In genomic region chr15:65638681-65639089, GRCh38 we compare ENCODE assay signal across 1 cellular context.
A peak's percentile ranks its signal among the peaks of the same experiment; 100 is the strongest.
TF ChIP-seq lines count a peak whose summit lies in the region.

No MANE protein-coding gene starts in this region.

TF ChIP-seq in K562, 482 proteins besides CTCF, POLR2A, EP300 and RAD21 (continued from another document):
- TF ChIP-seq JUND (IDR thresholded peaks at IDR 0.05; ENCODE audit: borderline replicate concordance, low read depth, low read length) (0 out of 2 replicates have a peak, but pooled peaks have one; percentile 17), JUND (tag; IDR thresholded peaks at IDR 0.05; ENCODE audit: borderline replicate concordance, low read depth, low read length) (no peak; the same call in 2 of the 3 replicates), CTBP1 (IDR thresholded peaks at IDR 0.05; ENCODE audit: borderline replicate concordance) (peak; percentile 46; the same call in 1 of the 2 replicates), USF2 (CRISPR knock-in tag; IDR thresholded peaks at IDR 0.05) (no peak), ZNF436 (CRISPR knock-in tag; IDR thresholded peaks at IDR 0.05) (no peak), ZNF740 (CRISPR knock-in tag; IDR thresholded peaks at IDR 0.05) (0 out of 2 replicates have a peak, but pooled peaks have one; percentile 28), ZNF740 (tag; IDR thresholded peaks at IDR 0.05) (no peak), ZC3H11A (IDR thresholded peaks at IDR 0.05; ENCODE audit: low read depth, low read length) (no peak), RBM15 (IDR thresholded peaks at IDR 0.05; ENCODE audit: insufficient read depth, low read length) (no peak), RHOXF2B (CRISPR knock-in tag; conservative IDR thresholded peaks at IDR 0.05) (no peak), ARID2 (IDR thresholded peaks at IDR 0.05) (peak; percentile 79; the same call in 1 of the 2 replicates), FIP1L1 (IDR thresholded peaks at IDR 0.05; ENCODE audit: low read depth, low read length, poor library complexity, severe bottlenecking) (no peak), RB1 (IDR thresholded peaks at IDR 0.05; ENCODE audit: low read depth) (peak; percentile 44; the same call in 1 of the 2 replicates), ATF3 (IDR thresholded peaks at IDR 0.05) (no peak), ATF3 (CRISPR knock-in tag; conservative IDR thresholded peaks at IDR 0.05) (no peak), CXXC5 (CRISPR knock-in tag; IDR thresholded peaks at IDR 0.05) (0 out of 2 replicates have a peak, but pooled peaks have one; percentile 18), VEZF1 (CRISPR knock-in tag; IDR thresholded peaks at IDR 0.05) (peak; percentile 88), CC2D1A (IDR thresholded peaks at IDR 0.05) (peak; percentile 75), EHMT2 (IDR thresholded peaks at IDR 0.05) (0 out of 2 replicates have a peak, but pooled peaks have one; percentile 34), PRMT5 (CRISPR knock-in tag; IDR thresholded peaks at IDR 0.05) (no peak), RCOR1 (IDR thresholded peaks at IDR 0.05; ENCODE audit: borderline replicate concordance in 1 of 2, low read depth in 2 of 2, low read length in 2 of 2) (peak in 1 of 2 experiments; percentile 76; a peak in 1 of 4 replicates), POLR3A (IDR thresholded peaks at IDR 0.05; ENCODE audit: borderline replicate concordance, extremely low read depth, insufficient read depth, insufficient read length) (no peak)
- TF ChIP-seq, protein P1, sequence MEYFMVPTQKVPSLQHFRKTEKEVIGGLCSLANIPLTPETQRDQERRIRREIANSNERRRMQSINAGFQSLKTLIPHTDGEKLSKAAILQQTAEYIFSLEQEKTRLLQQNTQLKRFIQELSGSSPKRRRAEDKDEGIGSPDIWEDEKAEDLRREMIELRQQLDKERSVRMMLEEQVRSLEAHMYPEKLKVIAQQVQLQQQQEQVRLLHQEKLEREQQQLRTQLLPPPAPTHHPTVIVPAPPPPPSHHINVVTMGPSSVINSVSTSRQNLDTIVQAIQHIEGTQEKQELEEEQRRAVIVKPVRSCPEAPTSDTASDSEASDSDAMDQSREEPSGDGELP (CRISPR knock-in tag; IDR thresholded peaks at IDR 0.05; ENCODE audit: borderline replicate concordance): no peak
- TF ChIP-seq, protein P2, sequence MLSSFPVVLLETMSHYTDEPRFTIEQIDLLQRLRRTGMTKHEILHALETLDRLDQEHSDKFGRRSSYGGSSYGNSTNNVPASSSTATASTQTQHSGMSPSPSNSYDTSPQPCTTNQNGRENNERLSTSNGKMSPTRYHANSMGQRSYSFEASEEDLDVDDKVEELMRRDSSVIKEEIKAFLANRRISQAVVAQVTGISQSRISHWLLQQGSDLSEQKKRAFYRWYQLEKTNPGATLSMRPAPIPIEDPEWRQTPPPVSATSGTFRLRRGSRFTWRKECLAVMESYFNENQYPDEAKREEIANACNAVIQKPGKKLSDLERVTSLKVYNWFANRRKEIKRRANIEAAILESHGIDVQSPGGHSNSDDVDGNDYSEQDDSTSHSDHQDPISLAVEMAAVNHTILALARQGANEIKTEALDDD (IDR thresholded peaks at IDR 0.05): no peak
- TF ChIP-seq, protein P3, sequence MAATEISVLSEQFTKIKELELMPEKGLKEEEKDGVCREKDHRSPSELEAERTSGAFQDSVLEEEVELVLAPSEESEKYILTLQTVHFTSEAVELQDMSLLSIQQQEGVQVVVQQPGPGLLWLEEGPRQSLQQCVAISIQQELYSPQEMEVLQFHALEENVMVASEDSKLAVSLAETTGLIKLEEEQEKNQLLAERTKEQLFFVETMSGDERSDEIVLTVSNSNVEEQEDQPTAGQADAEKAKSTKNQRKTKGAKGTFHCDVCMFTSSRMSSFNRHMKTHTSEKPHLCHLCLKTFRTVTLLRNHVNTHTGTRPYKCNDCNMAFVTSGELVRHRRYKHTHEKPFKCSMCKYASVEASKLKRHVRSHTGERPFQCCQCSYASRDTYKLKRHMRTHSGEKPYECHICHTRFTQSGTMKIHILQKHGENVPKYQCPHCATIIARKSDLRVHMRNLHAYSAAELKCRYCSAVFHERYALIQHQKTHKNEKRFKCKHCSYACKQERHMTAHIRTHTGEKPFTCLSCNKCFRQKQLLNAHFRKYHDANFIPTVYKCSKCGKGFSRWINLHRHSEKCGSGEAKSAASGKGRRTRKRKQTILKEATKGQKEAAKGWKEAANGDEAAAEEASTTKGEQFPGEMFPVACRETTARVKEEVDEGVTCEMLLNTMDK (IDR thresholded peaks at IDR 0.05; ENCODE audit: borderline replicate concordance, insufficient read depth, low read depth, low read length, poor library complexity, severe bottlenecking): peak; percentile 24
- TF ChIP-seq, protein P4, sequence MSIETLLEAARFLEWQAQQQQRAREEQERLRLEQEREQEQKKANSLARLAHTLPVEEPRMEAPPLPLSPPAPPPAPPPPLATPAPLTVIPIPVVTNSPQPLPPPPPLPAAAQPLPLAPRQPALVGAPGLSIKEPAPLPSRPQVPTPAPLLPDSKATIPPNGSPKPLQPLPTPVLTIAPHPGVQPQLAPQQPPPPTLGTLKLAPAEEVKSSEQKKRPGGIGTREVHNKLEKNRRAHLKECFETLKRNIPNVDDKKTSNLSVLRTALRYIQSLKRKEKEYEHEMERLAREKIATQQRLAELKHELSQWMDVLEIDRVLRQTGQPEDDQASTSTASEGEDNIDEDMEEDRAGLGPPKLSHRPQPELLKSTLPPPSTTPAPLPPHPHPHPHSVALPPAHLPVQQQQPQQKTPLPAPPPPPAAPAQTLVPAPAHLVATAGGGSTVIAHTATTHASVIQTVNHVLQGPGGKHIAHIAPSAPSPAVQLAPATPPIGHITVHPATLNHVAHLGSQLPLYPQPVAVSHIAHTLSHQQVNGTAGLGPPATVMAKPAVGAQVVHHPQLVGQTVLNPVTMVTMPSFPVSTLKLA (conservative IDR thresholded peaks at IDR 0.05): peak in 1 of 2 experiments; percentile 43; a peak in 2 of 4 replicates
- TF ChIP-seq, protein P5, sequence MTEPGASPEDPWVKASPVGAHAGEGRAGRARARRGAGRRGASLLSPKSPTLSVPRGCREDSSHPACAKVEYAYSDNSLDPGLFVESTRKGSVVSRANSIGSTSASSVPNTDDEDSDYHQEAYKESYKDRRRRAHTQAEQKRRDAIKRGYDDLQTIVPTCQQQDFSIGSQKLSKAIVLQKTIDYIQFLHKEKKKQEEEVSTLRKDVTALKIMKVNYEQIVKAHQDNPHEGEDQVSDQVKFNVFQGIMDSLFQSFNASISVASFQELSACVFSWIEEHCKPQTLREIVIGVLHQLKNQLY (CRISPR knock-in tag; conservative IDR thresholded peaks at IDR 0.05): no peak
TF ChIP-seq in K562: peak in this region for 38.
